ENCODE assay signal across 15 cellular contexts in genomic region chr5:180026725-180027448, GRCh38. TPM values are rescaled to one million over a fixed set of nuclear protein-coding genes. Genes with fewer than 3 reads are reported as not detected.
DNase-seq lines count a peak whose midpoint lies in the region; ATAC-seq, FAIRE-seq and TF ChIP-seq lines count a peak whose summit lies in the region.
"Had no signal": no experiment of that assay in that cellular context is flagged by ENCODE, and none has a peak within 500 bp of the region (broad histone marks: within the 10 kb centered on the region; RNA-seq: fewer than 3 reads in every experiment).

No MANE protein-coding gene starts in this region.

- H3K9me3 Mint-ChIP-seq in IgD-negative memory B cell, result no peaks in the 10 kb centered on the region
- H3K9me3 Mint-ChIP-seq: activated naive CD4-positive, alpha-beta T cell treated with anti-CD3 and anti-CD28 coated beads for 36 hours; stimulated activated memory B cell treated with anti-CD40 and anti-IgM and Interleukin-4, amounts not matched to agents 10 μg/mL and 1 μg/mL and 100 μg/mL, for 72 hours had no signal

- H3K4me2 ChIP-seq in K562 (ENCODE audit: insufficient read depth, low read length), result no peak overlapping the region

- CTCF ChIA-PET in K562 (lab: Yijun Ruan, JAX; ENCODE audit: low intra/inter-chr PET ratio) (no interaction called here), RWPE1 (lab: Yijun Ruan, JAX) (no interaction called here)

- H3K9me3 ChIP-seq in K562 (replicated peaks; ENCODE audit: control insufficient read depth, insufficient read depth, low read depth, low read length) (no peaks in the 10 kb centered on the region), left lung (no peaks in the 10 kb centered on the region), sigmoid colon (no peaks in the 10 kb centered on the region)

- TF ChIP-seq POLR2A in K562 (conservative IDR thresholded peaks at IDR 0.05), result no peak
- TF ChIP-seq POLR2A in sigmoid colon (IDR thresholded peaks at IDR 0.05), result no peak

- TF ChIP-seq RAD21 in K562 (CRISPR knock-in tag; conservative IDR thresholded peaks at IDR 0.05 in 1 of 2, IDR thresholded peaks at IDR 0.05 in 1 of 2), result no peak

- no peaks in the 10 kb centered on the region for H4K20me1 ChIP-seq in K562 (replicated peaks; ENCODE audit: control insufficient read depth, insufficient read depth, low read length)

- H3K27me3 Mint-ChIP-seq in IgD-negative memory B cell, result no peaks in the 10 kb centered on the region
- H3K27me3 Mint-ChIP-seq: activated CD4-positive, alpha-beta T cell treated with anti-CD3 and anti-CD28 coated beads for 36 hours; stimulated activated memory B cell treated with anti-CD40 and anti-IgM and Interleukin-4, amounts not matched to agents 10 μg/mL and 1 μg/mL and 100 μg/mL, for 72 hours had no signal

- no peaks in the 10 kb centered on the region for H3K27me3 ChIP-seq in K562 (ENCODE audit: control insufficient read depth in 2 of 2, insufficient read depth in 2 of 2, low read length in 2 of 2)
- no peaks in the 10 kb centered on the region for H3K27me3 ChIP-seq in left lung
- H3K27me3 ChIP-seq in sigmoid colon, result no peaks in the 10 kb centered on the region

- H3K27ac Mint-ChIP-seq in IgD-negative memory B cell, result peak overlapping the region in 2 of 3 donors; percentile 75 to 88
- H3K27ac Mint-ChIP-seq: activated CD4-positive, alpha-beta T cell treated with anti-CD3 and anti-CD28 coated beads for 36 hours; activated naive CD4-positive, alpha-beta T cell treated with anti-CD3 and anti-CD28 coated beads for 36 hours; stimulated activated memory B cell treated with anti-CD40 and anti-IgM and Interleukin-4, amounts not matched to agents 10 μg/mL and 1 μg/mL and 100 μg/mL, for 72 hours had no signal

- H3K4me3 ChIP-seq in K562, result no peak overlapping the region
- H3K4me3 ChIP-seq in left lung, result no peak overlapping the region
- no peak overlapping the region for H3K4me3 ChIP-seq in sigmoid colon

- H3K36me3 Mint-ChIP-seq in IgD-negative memory B cell, result peaks cover 11% of the 10 kb centered on the region

- H3K27ac ChIP-seq in K562 (ENCODE audit: extremely low read depth, low read depth, low read length) (no peak overlapping the region), left lung (peak overlapping the region; percentile 2 to 34), sigmoid colon (no peak overlapping the region), RWPE1 (no peak overlapping the region)

- no peak overlapping the region for H2AFZ ChIP-seq in K562 (ENCODE audit: low read depth, low read length)

- no TSS peak for BruUV-seq in K562 (replicated peaks; lab: Mats Ljungman, UMichigan)

- no peak for TF ChIP-seq CTCF in K562 (IDR thresholded peaks at IDR 0.05 in 2 of 3, conservative IDR thresholded peaks at IDR 0.05 in 1 of 3; ENCODE audit: insufficient read depth in 2 of 3, low read depth in 1 of 3, low read length in 3 of 3)
- TF ChIP-seq CTCF in left lung (IDR thresholded peaks at IDR 0.05), result no peak
- no peak for TF ChIP-seq CTCF in sigmoid colon (IDR thresholded peaks at IDR 0.05)
- no peak for TF ChIP-seq CTCF in RWPE1 (conservative IDR thresholded peaks at IDR 0.05; ENCODE audit: low read depth)

- peak; percentile 15 for FAIRE-seq in K562 (lab: Jason Lieb, UNC)
- FAIRE-seq: small intestine had no signal

- intact Hi-C loops in K562 (cut with micrococcal nuclease), result no loop called here
- intact Hi-C loops in left lung (cut with DNase I), result no loop called here
- intact Hi-C loops in sigmoid colon (cut with DNase I), result no loop called here

- 34% methylated on average over 4 of the region's 5 CpGs for WGBS in K562 (ENCODE audit: insufficient coverage, low coverage, missing lambda C conversion rate)
- 70 to 76% methylated on average over 5 of the region's 5 CpGs for WGBS in sigmoid colon, 2 donors

- no peak for DNase-seq in K562 (ENCODE audit: extremely low read depth in 1 of 4, low spot score in 3 of 4)
- no peak for DNase-seq in left lung
- peak; percentile 21 for DNase-seq in renal cortical epithelial cell (ENCODE audit: low read depth)
- no peak for DNase-seq in NCI-H1105 (lab: John Stamatoyannopoulos, UW)
- DNase-seq in sigmoid colon, result no peak
- DNase-seq in RWPE1 (ENCODE audit: low spot score), result no peak
- DNase-seq: activated CD4-positive, alpha-beta T cell treated with anti-CD3 and anti-CD28 coated beads for 36 hours; activated naive CD4-positive, alpha-beta T cell treated with anti-CD3 and anti-CD28 coated beads for 36 hours; effector CD4-positive, alpha-beta T cell; KBM-7; NCI-H1048 had no signal

- no peaks in the 10 kb centered on the region for H3K9me1 ChIP-seq in K562 (ENCODE audit: control insufficient read depth, insufficient read depth, low read length)

- POLR2A ChIA-PET in K562 (lab: Yijun Ruan, JAX), result interaction anchor here (0.9 kb wide), 1 partner anchor 22 kb away, joined by 4 read pairs; no protein-coding TSS in a partner anchor
- POLR2A ChIA-PET in RWPE1 (lab: Yijun Ruan, JAX; ENCODE audit: low non-redundant PET), result no interaction called here

- in situ Hi-C loops in K562 (cut with MboI), result no loop called here

- no peak overlapping the region for H3K4me3 Mint-ChIP-seq in IgD-negative memory B cell
- H3K4me3 Mint-ChIP-seq: activated CD4-positive, alpha-beta T cell treated with anti-CD3 and anti-CD28 coated beads for 36 hours; activated naive CD4-positive, alpha-beta T cell treated with anti-CD3 and anti-CD28 coated beads for 36 hours; stimulated activated memory B cell treated with anti-CD40 and anti-IgM and Interleukin-4, amounts not matched to agents 10 μg/mL and 1 μg/mL and 100 μg/mL, for 72 hours had no signal

- H3K9ac ChIP-seq in K562 (ENCODE audit: insufficient read depth in 1 of 2, low read depth in 2 of 2, low read length in 2 of 2), result no peak overlapping the region

- H3K79me2 ChIP-seq in K562 (ENCODE audit: control insufficient read depth, insufficient read depth, low read length), result no peaks in the 10 kb centered on the region

- H3K36me3 ChIP-seq in K562 (ENCODE audit: control insufficient read depth, insufficient read depth, low read length) (no peaks in the 10 kb centered on the region), left lung (no peaks in the 10 kb centered on the region), sigmoid colon (no peaks in the 10 kb centered on the region)

- H3K4me1 Mint-ChIP-seq in IgD-negative memory B cell, result no peaks in the 10 kb centered on the region
- H3K4me1 Mint-ChIP-seq: activated CD4-positive, alpha-beta T cell treated with anti-CD3 and anti-CD28 coated beads for 36 hours; stimulated activated memory B cell treated with anti-CD40 and anti-IgM and Interleukin-4, amounts not matched to agents 10 μg/mL and 1 μg/mL and 100 μg/mL, for 72 hours had no signal

- no peak for TF ChIP-seq EP300 in K562 (IDR thresholded peaks at IDR 0.05; ENCODE audit: low read length)
- TF ChIP-seq EP300 in sigmoid colon (IDR thresholded peaks at IDR 0.05), result no peak

- ATAC-seq in K562 (no peak; the same call in 2 of the 3 replicates), left lung (peak; percentile 20), GM21528 (IDR thresholded peaks at IDR 0.05; ENCODE audit: low FRiP score, unreplicated experiment) (no peak)
- ATAC-seq: activated CD4-positive, alpha-beta T cell treated with anti-CD3 and anti-CD28 coated beads for 36 hours; stimulated activated memory B cell treated with anti-CD40 and anti-IgM and Interleukin-4, amounts not matched to agents 10 μg/mL and 1 μg/mL and 100 μg/mL, for 72 hours had no signal

- H3K4me1 ChIP-seq in K562 (replicated peaks in 1 of 2; ENCODE audit: control insufficient read depth in 2 of 2, insufficient read depth in 2 of 2, low read length in 2 of 2), result peaks cover 0 to 3% of the 10 kb centered on the region in 2 experiments; a peak in 2 of 5 replicates
- H3K4me1 ChIP-seq in left lung, result peaks cover 11 to 31% of the 10 kb centered on the region in 2 donors
- H3K4me1 ChIP-seq in sigmoid colon, result peaks cover 0 to 18% (median 8%) of the 10 kb centered on the region in 4 donors

TF ChIP-seq in K562, 482 proteins besides CTCF, POLR2A, EP300 and RAD21:
- no peak for TF ChIP-seq SAFB (IDR thresholded peaks at IDR 0.05; ENCODE audit: borderline replicate concordance, low read depth, low read length)
- no peak for TF ChIP-seq ATF1 (CRISPR knock-in tag; IDR thresholded peaks at IDR 0.05)
- peak; percentile 29; the same call in 1 of the 2 replicates for TF ChIP-seq ATF1 (tag; IDR thresholded peaks at IDR 0.05)

RNA-seq across cellular contexts. Expression of gene RNF130, which starts 44.7 kb away (rescaled TPM):
- polyA plus RNA-seq in IgD-negative memory B cell, result 18.2 TPM
- total RNA-seq in K562 (2011; cell fraction: chromatin; rRNA removed; ENCODE audit: low replicate concordance), result 19.1 and 19.5 TPM in 2 replicates
- total RNA-seq in K562 (2011; cell fraction: nucleolus; rRNA removed), result 12.8 and 17.0 TPM in 2 replicates
- total RNA-seq in K562 (2011; cell fraction: nucleoplasm; rRNA removed), result 23.6 and 30.7 TPM in 2 replicates
- 25.7 and 28.0 TPM in 2 replicates for total RNA-seq in K562 (2014; rRNA removed)
- total RNA-seq in K562 (2014; rRNA removed; fragmentation: Illumina TruSeq; extraction: Trizol), result 24.0 and 26.2 TPM in 2 replicates
- total RNA-seq in K562 (2015; rRNA removed; fragmentation: Illumina TruSeq; extraction: Trizol), result 39.4 and 39.5 TPM in 2 replicates
- total RNA-seq in K562 (2021), result 30.0 and 32.2 TPM in 2 replicates
- 29.0 and 31.4 TPM in 2 replicates for polyA plus RNA-seq in K562 (2011; rRNA removed)
- polyA plus RNA-seq in K562 (2011; cell fraction: cytosol; rRNA removed), result 24.5 and 27.9 TPM in 2 replicates
- 14.2 and 19.3 TPM in 2 replicates for polyA plus RNA-seq in K562 (2011; cell fraction: nucleus; rRNA removed)
- polyA plus RNA-seq in K562 (2012), result 31.0 and 76.8 TPM in 2 replicates
- polyA plus RNA-seq in K562 (2014; fragmentation: Illumina TruSeq; extraction: Trizol), result 23.2 and 30.9 TPM in 2 replicates
- polyA plus RNA-seq in K562 (2014; fragmentation: Nextera tagmentation; extraction: Ambion mirVana), result 1 to 10 TPM; 5.8 to 6.8 TPM
- 26.7 and 27.1 TPM in 2 replicates for polyA plus RNA-seq in K562 (2014; rRNA removed)
- polyA minus RNA-seq in K562 (2011; rRNA and poly(A)+ RNA removed), result 24.2 and 25.4 TPM in 2 replicates
- polyA minus RNA-seq in K562 (2011; cell fraction: cytosol; rRNA and poly(A)+ RNA removed), result 11.7 and 14.7 TPM in 2 replicates
- 10.0 and 13.7 TPM in 2 replicates for polyA minus RNA-seq in K562 (2011; cell fraction: nucleus; rRNA and poly(A)+ RNA removed)
- total RNA-seq in left lung, result 100 to 1,000 TPM in 1 of 2 donors, 10 to 100 TPM in 1; 84.0 to 125 TPM
- 29.7 and 58.5 TPM in 2 replicates for total RNA-seq in renal cortical epithelial cell
- total RNA-seq in sigmoid colon, result 100 to 1,000 TPM in 3 of 4 donors, 10 to 100 TPM in 1; 64.1 to 144 (median 117) TPM
- 10 to 100 TPM; 34.3 to 41.4 (median 37.5) TPM for polyA plus RNA-seq in sigmoid colon

Comparison
In these comparisons a context has a peak if more than half of its experiments do, and no peak if none do; other contexts are left out.
1. H3K27ac ChIP-seq: peak in left lung (2 of 2); none in K562 (single experiment), sigmoid colon (0 of 4) and RWPE1 (single experiment).